In genomic region chr16:4521971-4522623, GRCh38 we compare ENCODE assay signal across 1 cellular context.
TF ChIP-seq lines count a peak whose summit lies in the region.

No MANE protein-coding gene starts in this region.

TF ChIP-seq in K562, 482 proteins besides CTCF, POLR2A, EP300 and RAD21:
- TF ChIP-seq KLF13 (tag; IDR thresholded peaks at IDR 0.05; ENCODE audit: borderline replicate concordance, low read depth), result no peak
- no peak for TF ChIP-seq GABPB2 (CRISPR knock-in tag; conservative IDR thresholded peaks at IDR 0.05)
- TF ChIP-seq ZBTB49 (CRISPR knock-in tag; IDR thresholded peaks at IDR 0.05; ENCODE audit: borderline replicate concordance), result no peak
- TF ChIP-seq, protein P1, sequence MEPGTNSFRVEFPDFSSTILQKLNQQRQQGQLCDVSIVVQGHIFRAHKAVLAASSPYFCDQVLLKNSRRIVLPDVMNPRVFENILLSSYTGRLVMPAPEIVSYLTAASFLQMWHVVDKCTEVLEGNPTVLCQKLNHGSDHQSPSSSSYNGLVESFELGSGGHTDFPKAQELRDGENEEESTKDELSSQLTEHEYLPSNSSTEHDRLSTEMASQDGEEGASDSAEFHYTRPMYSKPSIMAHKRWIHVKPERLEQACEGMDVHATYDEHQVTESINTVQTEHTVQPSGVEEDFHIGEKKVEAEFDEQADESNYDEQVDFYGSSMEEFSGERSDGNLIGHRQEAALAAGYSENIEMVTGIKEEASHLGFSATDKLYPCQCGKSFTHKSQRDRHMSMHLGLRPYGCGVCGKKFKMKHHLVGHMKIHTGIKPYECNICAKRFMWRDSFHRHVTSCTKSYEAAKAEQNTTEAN (CRISPR knock-in tag; IDR thresholded peaks at IDR 0.05), result no peak
- no peak for TF ChIP-seq NFE2 (IDR thresholded peaks at IDR 0.05; ENCODE audit: low read depth)
- TF ChIP-seq DACH1 (IDR thresholded peaks at IDR 0.05; ENCODE audit: partially characterized antibody), result no peak
- TF ChIP-seq ZBTB11 (CRISPR knock-in tag; IDR thresholded peaks at IDR 0.05), result no peak
- no peak for TF ChIP-seq SETDB1 (IDR thresholded peaks at IDR 0.05; ENCODE audit: low read length)
- TF ChIP-seq ZNF589 (CRISPR knock-in tag; IDR thresholded peaks at IDR 0.05; ENCODE audit: low read depth), result no peak
- no peak for TF ChIP-seq EWSR1 (IDR thresholded peaks at IDR 0.05; ENCODE audit: borderline replicate concordance, low read depth, partially characterized antibody)
- no peak for TF ChIP-seq MEF2A (IDR thresholded peaks at IDR 0.05; ENCODE audit: control insufficient read depth, low read depth, low read length)
- no peak for TF ChIP-seq PTTG1 (tag; IDR thresholded peaks at IDR 0.05; ENCODE audit: low read depth)
- TF ChIP-seq, protein P2, sequence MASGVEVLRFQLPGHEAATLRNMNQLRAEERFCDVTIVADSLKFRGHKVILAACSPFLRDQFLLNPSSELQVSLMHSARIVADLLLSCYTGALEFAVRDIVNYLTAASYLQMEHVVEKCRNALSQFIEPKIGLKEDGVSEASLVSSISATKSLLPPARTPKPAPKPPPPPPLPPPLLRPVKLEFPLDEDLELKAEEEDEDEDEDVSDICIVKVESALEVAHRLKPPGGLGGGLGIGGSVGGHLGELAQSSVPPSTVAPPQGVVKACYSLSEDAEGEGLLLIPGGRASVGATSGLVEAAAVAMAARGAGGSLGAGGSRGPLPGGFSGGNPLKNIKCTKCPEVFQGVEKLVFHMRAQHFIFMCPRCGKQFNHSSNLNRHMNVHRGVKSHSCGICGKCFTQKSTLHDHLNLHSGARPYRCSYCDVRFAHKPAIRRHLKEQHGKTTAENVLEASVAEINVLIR (CRISPR knock-in tag; IDR thresholded peaks at IDR 0.05), result no peak
- no peak for TF ChIP-seq ZFX (CRISPR knock-in tag; IDR thresholded peaks at IDR 0.05)
- TF ChIP-seq BRD9 (IDR thresholded peaks at IDR 0.05; ENCODE audit: low read depth, partially characterized antibody), result no peak
- no peak for TF ChIP-seq ZNF639 (CRISPR knock-in tag; conservative IDR thresholded peaks at IDR 0.05 in 1 of 2, IDR thresholded peaks at IDR 0.05 in 1 of 2)
- TF ChIP-seq RBM34 (IDR thresholded peaks at IDR 0.05; ENCODE audit: borderline replicate concordance, insufficient read depth, low read length), result no peak
- no peak for TF ChIP-seq DPF2 (IDR thresholded peaks at IDR 0.05)
- TF ChIP-seq ARNT (IDR thresholded peaks at IDR 0.05), result no peak
- no peak for TF ChIP-seq U2AF2 (optimal IDR thresholded peaks at IDR 0.05; ENCODE audit: low read depth, low read length)
